In genomic region chr19:18473706-18474087, GRCh38 we compare ENCODE assay signal across 21 cellular contexts. TPM values are rescaled to one million over a fixed set of nuclear protein-coding genes. Genes with fewer than 3 reads are reported as not detected.
DNase-seq lines count a peak whose midpoint lies in the region; ATAC-seq and TF ChIP-seq lines count a peak whose summit lies in the region.
"Had no signal": no experiment of that assay in that cellular context is flagged by ENCODE, and none has a peak within 500 bp of the region (broad histone marks: within the 10 kb centered on the region; RNA-seq: fewer than 3 reads in every experiment).

No MANE protein-coding gene starts in this region.

- H3K4ac ChIP-seq in mesenchymal stem cell (ENCODE audit: low read depth in 1 of 2, low read length in 2 of 2): peak overlapping the region in 1 of 2 experiments; percentile 62

- no peak overlapping the region for H3K27ac Mint-ChIP-seq in activated T-helper 1 cell treated with anti-CD3 and anti-CD28 coated beads, Interleukin-12 subunit alpha, Interleukin-12 subunit beta, Interleukin-2, Interleukin-4 antibody, amounts not matched to agents 30 ng/mL and 10 ng/mL and 1 ng/mL, durations not matched to agents 14 hours and 24 hours and 36 hours

- H3K4me2 ChIP-seq in mesenchymal stem cell (ENCODE audit: low read length, poor library complexity, severe bottlenecking): no peak overlapping the region

- H4K91ac ChIP-seq in mesenchymal stem cell (ENCODE audit: low read length): peak overlapping the region; percentile 64

- peak overlapping the region in 1 of 2 experiments; percentile 49 for H3K14ac ChIP-seq in mesenchymal stem cell (ENCODE audit: low read length in 2 of 2)

- H3K36me3 Mint-ChIP-seq in activated T-helper 1 cell treated with anti-CD3 and anti-CD28 coated beads, Interleukin-12 subunit alpha, Interleukin-12 subunit beta, Interleukin-2, Interleukin-4 antibody, amounts not matched to agents 30 ng/mL and 10 ng/mL and 1 ng/mL, durations not matched to agents 14 hours and 24 hours and 36 hours (ENCODE audit: low read depth): peaks cover 4% of the 10 kb centered on the region

- 94 to 98% (median 96%) methylated on average over 5 to 8 of the region's 8 CpGs for WGBS in heart left ventricle, 4 donors
- 95% methylated on average over 8 of the region's 8 CpGs for WGBS in mesenchymal stem cell
- WGBS in upper lobe of left lung, 2 donors: 83 to 87% methylated on average over 4 to 8 of the region's 8 CpGs

- peak overlapping the region in 1 of 2 experiments; percentile 85 for H3K18ac ChIP-seq in mesenchymal stem cell (ENCODE audit: low read depth in 1 of 2, low read length in 2 of 2)

- TF ChIP-seq POLR2A in heart left ventricle (IDR thresholded peaks at IDR 0.05) (no peak), upper lobe of left lung (IDR thresholded peaks at IDR 0.05) (no peak)

- H3K4me3 ChIP-seq in left ventricle myocardium inferior (no peak overlapping the region), heart left ventricle (no peak overlapping the region), mesenchymal stem cell (ENCODE audit: insufficient read depth in 1 of 2, low read depth in 1 of 2, low read length in 2 of 2) (no peak overlapping the region), upper lobe of left lung (no peak overlapping the region)
- H3K4me3 ChIP-seq: K562, prostate gland had no signal

- H3K4me1 ChIP-seq in left ventricle myocardium inferior: peaks cover 81% of the 10 kb centered on the region
- peaks cover 3 to 76% (median 49%) of the 10 kb centered on the region in 12 donors for H3K4me1 ChIP-seq in heart left ventricle
- peaks cover 52% of the 10 kb centered on the region for H3K4me1 ChIP-seq in mesenchymal stem cell (ENCODE audit: control insufficient read depth, insufficient read depth, low read depth, low read length)
- peaks cover 55 to 78% (median 61%) of the 10 kb centered on the region in 4 donors for H3K4me1 ChIP-seq in upper lobe of left lung
- H3K4me1 ChIP-seq: prostate gland had no signal

- H4K8ac ChIP-seq in mesenchymal stem cell (ENCODE audit: low read length): peak overlapping the region; percentile 52

- no peak for TF ChIP-seq CTCF in left ventricle myocardium inferior (IDR thresholded peaks at IDR 0.05; ENCODE audit: borderline replicate concordance)
- no peak for TF ChIP-seq CTCF in heart left ventricle (IDR thresholded peaks at IDR 0.05)
- TF ChIP-seq CTCF in upper lobe of left lung (IDR thresholded peaks at IDR 0.05): no peak
- no peak for TF ChIP-seq CTCF in GM13976 (IDR thresholded peaks at IDR 0.05; ENCODE audit: borderline replicate concordance, control extremely low read depth, extremely low read depth, insufficient read depth, missing control alignments)

- H3K9ac ChIP-seq in mesenchymal stem cell (ENCODE audit: low read length): no peak overlapping the region

- H3K9me3 ChIP-seq in left ventricle myocardium inferior (replicated peaks) (no peaks in the 10 kb centered on the region), heart left ventricle (no peaks in the 10 kb centered on the region), mesenchymal stem cell (ENCODE audit: control insufficient read depth, low read length) (no peaks in the 10 kb centered on the region), upper lobe of left lung (no peaks in the 10 kb centered on the region)
- H3K9me3 ChIP-seq: prostate gland had no signal

- peaks cover 28% of the 10 kb centered on the region for H3K4me1 Mint-ChIP-seq in activated T-helper 1 cell treated with anti-CD3 and anti-CD28 coated beads, Interleukin-12 subunit alpha, Interleukin-12 subunit beta, Interleukin-2, Interleukin-4 antibody, amounts not matched to agents 30 ng/mL and 10 ng/mL and 1 ng/mL, durations not matched to agents 14 hours and 24 hours and 36 hours (ENCODE audit: low read depth)

- peaks cover 1% of the 10 kb centered on the region for H3K27me3 Mint-ChIP-seq in activated T-helper 1 cell treated with anti-CD3 and anti-CD28 coated beads, Interleukin-12 subunit alpha, Interleukin-12 subunit beta, Interleukin-2, Interleukin-4 antibody, amounts not matched to agents 30 ng/mL and 10 ng/mL and 1 ng/mL, durations not matched to agents 14 hours and 24 hours and 36 hours (ENCODE audit: insufficient read depth)
- H3K27me3 Mint-ChIP-seq: CD4-positive, CD25-positive, alpha-beta regulatory T cell had no signal

- H2BK15ac ChIP-seq in mesenchymal stem cell (ENCODE audit: low read depth, poor library complexity, severe bottlenecking): peak overlapping the region; percentile 23

- peaks cover 28% of the 10 kb centered on the region for H3K79me1 ChIP-seq in mesenchymal stem cell (replicated peaks; ENCODE audit: low read length, poor library complexity, severe bottlenecking)

- no peak overlapping the region for H3K23ac ChIP-seq in mesenchymal stem cell (ENCODE audit: low read length in 2 of 2)

- H2AK5ac ChIP-seq in mesenchymal stem cell (ENCODE audit: low read length, severe bottlenecking): no peak overlapping the region

- H2BK12ac ChIP-seq in mesenchymal stem cell (ENCODE audit: low read length in 2 of 2): peak overlapping the region in 1 of 2 experiments; percentile 3

- no peak overlapping the region for H2BK5ac ChIP-seq in mesenchymal stem cell (ENCODE audit: low read depth, low read length, poor library complexity, severe bottlenecking)

- no peak for TF ChIP-seq EP300 in upper lobe of left lung (IDR thresholded peaks at IDR 0.05)

- DNase-seq in left ventricle myocardium inferior (no peak), heart left ventricle (no peak), mesenchymal stem cell (no peak), upper lobe of left lung (no peak), NCI-H226 (no peak), GM13976 (ENCODE audit: low spot score) (no peak)
- no peak for DNase-seq in activated T-helper 1 cell treated with anti-CD3 and anti-CD28 coated beads, Interleukin-12 subunit alpha, Interleukin-12 subunit beta, Interleukin-2, Interleukin-4 antibody, amounts not matched to agents 30 ng/mL and 10 ng/mL and 1 ng/mL, durations not matched to agents 14 hours and 24 hours and 36 hours (ENCODE audit: low spot score)
- DNase-seq: activated naive CD4-positive, alpha-beta T cell; CD4-positive, CD25-positive, alpha-beta regulatory T cell; DMS79; hypothalamus; MV-4-11; NCI-H1930; NCI-H345; NK-92 treated with Interleukin-12 subunit alpha and Interleukin-12 subunit beta, amount 100 ng/mL, for 24 hours; small intestine; stimulated activated CD4-positive, alpha-beta T cell treated with anti-CD3 and anti-CD28 coated beads, Interleukin-4, amount 100 ng/mL, for 1 hour had no signal

- H3K4me3 Mint-ChIP-seq in activated T-helper 1 cell treated with anti-CD3 and anti-CD28 coated beads, Interleukin-12 subunit alpha, Interleukin-12 subunit beta, Interleukin-2, Interleukin-4 antibody, amounts not matched to agents 30 ng/mL and 10 ng/mL and 1 ng/mL, durations not matched to agents 14 hours and 24 hours and 36 hours: no peak overlapping the region
- H3K4me3 Mint-ChIP-seq: nephron had no signal

- H2BK120ac ChIP-seq in mesenchymal stem cell (ENCODE audit: low read depth, low read length): no peak overlapping the region

- no peak overlapping the region for H2AFZ ChIP-seq in mesenchymal stem cell (ENCODE audit: low read depth, low read length)

- in situ Hi-C loops in GM13976 (cut with MboI; ENCODE audit: low sequenced_read_pairs, unreplicated experiment): no loop called here

- H3K27ac ChIP-seq in left ventricle myocardium inferior (replicated peaks): peak overlapping the region; percentile 25
- peak overlapping the region in 4 of 12 donors; percentile 22 to 98 (median 46) for H3K27ac ChIP-seq in heart left ventricle
- H3K27ac ChIP-seq in angular gyrus (ENCODE audit: low read depth, low read length): peak overlapping the region; percentile 32
- no peak overlapping the region for H3K27ac ChIP-seq in mesenchymal stem cell (ENCODE audit: low read length, poor library complexity, severe bottlenecking)
- H3K27ac ChIP-seq in upper lobe of left lung: peak overlapping the region in 3 of 4 donors; percentile 69 to 89 (median 74)
- H3K27ac ChIP-seq: prostate gland had no signal

- intact Hi-C loops in left ventricle myocardium inferior (cut with micrococcal nuclease) (no loop called here), heart left ventricle (cut with DNase I) (loop anchor here in 6 of 10 donors (5.0 to 10.0 kb wide), 6 partner anchors 34 to 371 kb away; partner anchors contain the start of genes ELL (in 1 of the 6), REX1BD (in 1 of the 6) and UBA52 (in 1 of the 6))
- intact Hi-C loops in activated T-helper 1 cell treated with anti-CD3 and anti-CD28 coated beads, Interleukin-12 subunit alpha, Interleukin-12 subunit beta, Interleukin-2, Interleukin-4 antibody, amounts not matched to agents 30 ng/mL and 10 ng/mL and 1 ng/mL, durations not matched to agents 14 hours and 24 hours and 36 hours (cut with micrococcal nuclease): loop anchor here (5.0 kb wide), 1 partner anchor 374 kb away; no protein-coding TSS in a partner anchor

- ATAC-seq in heart left ventricle (no peak), upper lobe of left lung (ENCODE audit: low FRiP score in 2 of 2) (no peak)
- ATAC-seq: K562 had no signal

- peaks cover 16% of the 10 kb centered on the region for H3K36me3 ChIP-seq in left ventricle myocardium inferior
- peaks cover 0 to 29% (median 13%) of the 10 kb centered on the region in 9 donors for H3K36me3 ChIP-seq in heart left ventricle
- peaks cover 32 to 34% of the 10 kb centered on the region in 2 experiments for H3K36me3 ChIP-seq in mesenchymal stem cell (ENCODE audit: control insufficient read depth in 1 of 2, insufficient read depth in 2 of 2, low read depth in 1 of 2, low read length in 2 of 2)
- peaks cover 0 to 26% (median 9%) of the 10 kb centered on the region in 4 donors for H3K36me3 ChIP-seq in upper lobe of left lung
- H3K36me3 ChIP-seq: prostate gland had no signal

- no peaks in the 10 kb centered on the region for H3K27me3 ChIP-seq in left ventricle myocardium inferior (ENCODE audit: low read depth)
- H3K27me3 ChIP-seq in heart left ventricle: no peaks in the 10 kb centered on the region
- H3K27me3 ChIP-seq in mesenchymal stem cell (ENCODE audit: control insufficient read depth in 1 of 2, insufficient read depth in 1 of 2, low read length in 2 of 2): no peaks in the 10 kb centered on the region
- no peaks in the 10 kb centered on the region for H3K27me3 ChIP-seq in upper lobe of left lung

- no peaks in the 10 kb centered on the region for H3K9me3 Mint-ChIP-seq in activated T-helper 1 cell treated with anti-CD3 and anti-CD28 coated beads, Interleukin-12 subunit alpha, Interleukin-12 subunit beta, Interleukin-2, Interleukin-4 antibody, amounts not matched to agents 30 ng/mL and 10 ng/mL and 1 ng/mL, durations not matched to agents 14 hours and 24 hours and 36 hours
- H3K9me3 Mint-ChIP-seq: CD4-positive, CD25-positive, alpha-beta regulatory T cell; nephron had no signal

RNA-seq across cellular contexts. Expression of gene ISYNA1, which starts 35.8 kb away (rescaled TPM):
- 24.1 TPM for total RNA-seq in left ventricle myocardium inferior
- total RNA-seq in heart left ventricle: 10 to 100 TPM; 17.6 to 60.6 (median 24.0) TPM
- 10 to 100 TPM; 14.0 to 52.6 TPM for polyA plus RNA-seq in heart left ventricle
- 83.2 TPM for polyA plus RNA-seq in mesenchymal stem cell (2013, experiment 1 of 2)
- polyA plus RNA-seq in mesenchymal stem cell (2013, experiment 2 of 2): 85.1 TPM
- total RNA-seq in upper lobe of left lung: 10 to 100 TPM; 14.5 to 55.5 (median 20.0) TPM
- 9.0 and 10.7 TPM in 2 replicates for total RNA-seq in activated T-helper 1 cell treated with anti-CD3 and anti-CD28 coated beads, Interleukin-12 subunit alpha, Interleukin-12 subunit beta, Interleukin-2, Interleukin-4 antibody, amounts not matched to agents 30 ng/mL and 10 ng/mL and 1 ng/mL, durations not matched to agents 14 hours and 24 hours and 36 hours

RNA-seq across cellular contexts. Expression of gene ELL, which starts 48.2 kb away (rescaled TPM):
- 7.9 TPM for total RNA-seq in left ventricle myocardium inferior
- 10 to 100 TPM in 4 of 9 donors, 1 to 10 TPM in 5; 5.9 to 17.8 (median 9.1) TPM for total RNA-seq in heart left ventricle
- 1 to 10 TPM; 6.2 to 7.3 TPM for polyA plus RNA-seq in heart left ventricle
- polyA plus RNA-seq in mesenchymal stem cell (2013, experiment 1 of 2): 9.8 TPM
- polyA plus RNA-seq in mesenchymal stem cell (2013, experiment 2 of 2): 9.8 TPM
- 10 to 100 TPM; 19.8 to 66.0 (median 22.4) TPM for total RNA-seq in upper lobe of left lung
- total RNA-seq in activated T-helper 1 cell treated with anti-CD3 and anti-CD28 coated beads, Interleukin-12 subunit alpha, Interleukin-12 subunit beta, Interleukin-2, Interleukin-4 antibody, amounts not matched to agents 30 ng/mL and 10 ng/mL and 1 ng/mL, durations not matched to agents 14 hours and 24 hours and 36 hours: 23.6 and 24.1 TPM in 2 replicates

RNA-seq across cellular contexts. Expression of gene SSBP4, which starts 54.5 kb away (rescaled TPM):
- total RNA-seq in left ventricle myocardium inferior: 30.8 TPM
- 10 to 100 TPM; 23.5 to 89.8 (median 29.4) TPM for total RNA-seq in heart left ventricle
- 10 to 100 TPM; 29.1 to 37.3 TPM for polyA plus RNA-seq in heart left ventricle
- polyA plus RNA-seq in mesenchymal stem cell (2013, experiment 1 of 2): 88.5 TPM
- 97.4 TPM for polyA plus RNA-seq in mesenchymal stem cell (2013, experiment 2 of 2)
- total RNA-seq in upper lobe of left lung: 100 to 1,000 TPM in 1 of 6 donors, 10 to 100 TPM in 5; 52.0 to 157 (median 84.1) TPM
- 135 and 141 TPM in 2 replicates for total RNA-seq in activated T-helper 1 cell treated with anti-CD3 and anti-CD28 coated beads, Interleukin-12 subunit alpha, Interleukin-12 subunit beta, Interleukin-2, Interleukin-4 antibody, amounts not matched to agents 30 ng/mL and 10 ng/mL and 1 ng/mL, durations not matched to agents 14 hours and 24 hours and 36 hours
